ENCODE assay signal across 28 cellular contexts in the genomic region with DNA sequence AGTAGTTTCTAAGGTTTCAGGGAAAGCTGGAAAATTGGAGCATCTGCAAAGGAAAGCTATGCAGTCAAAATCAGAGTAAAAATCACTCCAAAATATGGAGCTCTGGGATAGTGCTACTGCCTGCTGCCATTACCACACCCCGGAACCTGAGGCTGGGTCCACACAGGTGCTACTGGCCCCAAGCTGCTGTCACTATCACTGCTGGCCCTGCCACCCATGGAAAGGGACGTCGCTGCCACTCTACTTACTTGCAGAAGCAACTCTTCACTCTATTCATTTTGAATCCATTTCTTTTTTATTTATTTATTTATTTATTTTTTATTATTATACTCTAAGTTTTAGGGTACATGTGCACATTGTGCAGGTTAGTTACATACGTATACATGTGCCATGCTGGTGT.
"Had no signal": no experiment of that assay in that cellular context is flagged by ENCODE, and none has a peak within 500 bp of the region (broad histone marks: within the 10 kb centered on the region; RNA-seq: fewer than 3 reads in every experiment).

No MANE protein-coding gene starts in this region.

- H3K36me3 Mint-ChIP-seq: stimulated activated effector memory CD8-positive, alpha-beta T cell treated with anti-CD3 and anti-CD28 coated beads, Interleukin-12 subunit alpha, Interleukin-12 subunit beta, amount 100 ng/mL, for 72 hours; stimulated activated memory B cell treated with anti-CD40 and anti-IgM and Interleukin-4, amounts not matched to agents 10 μg/mL and 1 μg/mL and 100 μg/mL, for 72 hours; stimulated activated naive B cell treated with anti-CD40 and anti-IgM and Interleukin-4, amounts not matched to agents 10 μg/mL and 1 μg/mL and 100 μg/mL, for 72 hours; type B pancreatic cell had no signal

- DNase-seq: stimulated activated CD4-positive, alpha-beta T cell treated with anti-CD3 and anti-CD28 coated beads, Interleukin-2, amount 100 ng/mL, for 48 hours; stimulated activated CD4-positive, alpha-beta T cell treated with anti-CD3 and anti-CD28 coated beads, Interleukin-4, amount 100 ng/mL, for 1 hour; stimulated activated CD4-positive, alpha-beta T cell treated with anti-CD3 and anti-CD28 coated beads, Interleukin-4, amount 100 ng/mL, for 24 hours; stimulated activated CD4-positive, alpha-beta T cell treated with anti-CD3 and anti-CD28 coated beads, Interleukin-4, amount 100 ng/mL, for 4 hours; stimulated activated CD8-positive, alpha-beta memory T cell treated with anti-CD3 and anti-CD28 coated beads, Interleukin-4, amount 100 ng/mL, for 48 hours; stimulated activated naive B cell treated with anti-CD40 and anti-IgM and Interleukin-4, amounts not matched to agents 10 μg/mL and 1 μg/mL and 100 μg/mL, for 72 hours; stimulated activated naive CD4-positive, alpha-beta T cell; stimulated activated naive CD4-positive, alpha-beta T cell treated with Interleukin-2 at 50 U/mL for 16 hours; stimulated activated naive CD8-positive, alpha-beta T cell treated with anti-CD3 and anti-CD28 coated beads, Interleukin-15, amount 100 ng/mL, for 72 hours; stimulated activated naive CD8-positive, alpha-beta T cell treated with anti-CD3 and anti-CD28 coated beads, Interleukin-15, Interleukin-2, amounts not matched to agents 100 U/mL and 50 U/mL, for 24 hours; stomach; substantia nigra; testis; thyroid gland; tibial artery; transverse colon; trophoblast cell; upper lobe of left lung; upper lobe of right lung; uterus had no signal

- H3K4me3 ChIP-seq: stomach, suprapubic skin, testis, thoracic aorta, thyroid gland, tibial artery, tibial nerve, transverse colon, upper lobe of left lung, upper lobe of right lung, uterus, vagina had no signal

- H3K36me3 ChIP-seq: stomach, suprapubic skin, thoracic aorta, thyroid gland, tibial artery, tibial nerve, transverse colon, upper lobe of left lung, upper lobe of right lung, uterus, vagina had no signal

- H3K27ac Mint-ChIP-seq: stimulated activated effector memory CD8-positive, alpha-beta T cell treated with anti-CD3 and anti-CD28 coated beads, Interleukin-12 subunit alpha, Interleukin-12 subunit beta, amount 100 ng/mL, for 72 hours; stimulated activated memory B cell treated with anti-CD40 and anti-IgM and Interleukin-4, amounts not matched to agents 10 μg/mL and 1 μg/mL and 100 μg/mL, for 72 hours; stimulated activated naive B cell treated with anti-CD40 and anti-IgM and Interleukin-4, amounts not matched to agents 10 μg/mL and 1 μg/mL and 100 μg/mL, for 72 hours; stimulated activated naive CD8-positive, alpha-beta T cell treated with anti-CD3 and anti-CD28 coated beads, Interleukin-15, amount 100 ng/mL, for 72 hours; stimulated activated naive CD8-positive, alpha-beta T cell treated with anti-CD3 and anti-CD28 coated beads, Interleukin-15, Interleukin-2, amounts not matched to agents 100 ng/mL and 50 ng/mL, for 24 hours; type B pancreatic cell had no signal

- H3K4me1 Mint-ChIP-seq: stimulated activated effector memory CD8-positive, alpha-beta T cell treated with anti-CD3 and anti-CD28 coated beads, Interleukin-12 subunit alpha, Interleukin-12 subunit beta, amount 100 ng/mL, for 72 hours; stimulated activated memory B cell treated with anti-CD40 and anti-IgM and Interleukin-4, amounts not matched to agents 10 μg/mL and 1 μg/mL and 100 μg/mL, for 72 hours; stimulated activated naive B cell treated with anti-CD40 and anti-IgM and Interleukin-4, amounts not matched to agents 10 μg/mL and 1 μg/mL and 100 μg/mL, for 72 hours; stimulated activated naive CD8-positive, alpha-beta T cell treated with anti-CD3 and anti-CD28 coated beads, Interleukin-15, amount 100 ng/mL, for 72 hours had no signal

- H3K27me3 Mint-ChIP-seq: stimulated activated memory B cell treated with anti-CD40 and anti-IgM and Interleukin-4, amounts not matched to agents 10 μg/mL and 1 μg/mL and 100 μg/mL, for 72 hours; stimulated activated naive B cell treated with anti-CD40 and anti-IgM and Interleukin-4, amounts not matched to agents 10 μg/mL and 1 μg/mL and 100 μg/mL, for 72 hours; stimulated activated naive CD8-positive, alpha-beta T cell treated with anti-CD3 and anti-CD28 coated beads, Interleukin-15, amount 100 ng/mL, for 72 hours; stimulated activated naive CD8-positive, alpha-beta T cell treated with anti-CD3 and anti-CD28 coated beads, Interleukin-15, Interleukin-2, amounts not matched to agents 100 ng/mL and 50 ng/mL, for 24 hours; type B pancreatic cell had no signal

- H3K9me3 ChIP-seq: stomach, suprapubic skin, testis, thoracic aorta, thyroid gland, tibial artery, tibial nerve, transverse colon, upper lobe of left lung, upper lobe of right lung, uterus, vagina had no signal

- H3K4me1 ChIP-seq: stomach, suprapubic skin, testis, thyroid gland, tibial artery, tibial nerve, transverse colon, upper lobe of left lung, upper lobe of right lung, uterus, vagina had no signal

- H3K27ac ChIP-seq: stomach, suprapubic skin, testis, thoracic aorta, thyroid gland, tibial artery, tibial nerve, transverse colon, upper lobe of left lung, upper lobe of right lung, uterus, vagina had no signal

- ATAC-seq: stimulated activated effector memory CD8-positive, alpha-beta T cell treated with anti-CD3 and anti-CD28 coated beads, Interleukin-12 subunit alpha, Interleukin-12 subunit beta, amount 100 ng/mL, for 72 hours; stimulated activated memory B cell treated with anti-CD40 and anti-IgM and Interleukin-4, amounts not matched to agents 10 μg/mL and 1 μg/mL and 100 μg/mL, for 72 hours; stimulated activated naive B cell treated with anti-CD40 and anti-IgM and Interleukin-4, amounts not matched to agents 10 μg/mL and 1 μg/mL and 100 μg/mL, for 72 hours; stimulated activated naive CD8-positive, alpha-beta T cell treated with anti-CD3 and anti-CD28 coated beads, Interleukin-15, amount 100 ng/mL, for 72 hours; stimulated activated naive CD8-positive, alpha-beta T cell treated with anti-CD3 and anti-CD28 coated beads, Interleukin-15, Interleukin-2, amounts not matched to agents 100 U/mL and 50 U/mL, for 24 hours; upper lobe of right lung had no signal

- H3K4me3 Mint-ChIP-seq: stimulated activated effector memory CD8-positive, alpha-beta T cell treated with anti-CD3 and anti-CD28 coated beads, Interleukin-12 subunit alpha, Interleukin-12 subunit beta, amount 100 ng/mL, for 72 hours; stimulated activated memory B cell treated with anti-CD40 and anti-IgM and Interleukin-4, amounts not matched to agents 10 μg/mL and 1 μg/mL and 100 μg/mL, for 72 hours; stimulated activated naive B cell treated with anti-CD40 and anti-IgM and Interleukin-4, amounts not matched to agents 10 μg/mL and 1 μg/mL and 100 μg/mL, for 72 hours; stimulated activated naive CD8-positive, alpha-beta T cell treated with anti-CD3 and anti-CD28 coated beads, Interleukin-15, amount 100 ng/mL, for 72 hours; stimulated activated naive CD8-positive, alpha-beta T cell treated with anti-CD3 and anti-CD28 coated beads, Interleukin-15, Interleukin-2, amounts not matched to agents 100 ng/mL and 50 ng/mL, for 24 hours; type B pancreatic cell had no signal

- H3K27me3 ChIP-seq: stomach, suprapubic skin, testis, thyroid gland, tibial artery, tibial nerve, transverse colon, upper lobe of left lung, upper lobe of right lung, uterus, vagina had no signal
